Comparison of ENCODE assay signal across 1 cellular context in the genomic region with DNA sequence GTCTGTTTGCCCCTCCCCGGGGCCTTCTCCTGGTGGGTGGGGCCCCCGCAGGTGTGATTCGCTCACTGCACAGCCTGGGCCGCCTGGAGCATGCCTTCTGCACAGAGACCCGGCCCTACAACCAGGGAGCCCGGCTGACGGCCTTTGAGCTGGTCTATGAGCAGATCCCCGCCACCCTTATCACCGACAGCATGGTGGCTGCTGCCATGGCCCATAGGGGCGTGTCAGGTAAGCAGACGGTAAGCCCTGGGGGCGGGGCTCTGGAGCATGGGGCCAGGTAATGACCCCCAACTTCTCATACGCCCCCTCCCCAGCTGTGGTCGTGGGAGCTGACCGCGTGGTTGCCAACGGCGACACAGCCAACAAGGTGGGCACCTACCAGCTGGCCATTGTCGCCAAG.
TF ChIP-seq lines count a peak whose summit lies in the region.

No MANE protein-coding gene starts in this region.

TF ChIP-seq in H1, 55 proteins besides CTCF, POLR2A, EP300 and RAD21:
- TF ChIP-seq, protein P1, sequence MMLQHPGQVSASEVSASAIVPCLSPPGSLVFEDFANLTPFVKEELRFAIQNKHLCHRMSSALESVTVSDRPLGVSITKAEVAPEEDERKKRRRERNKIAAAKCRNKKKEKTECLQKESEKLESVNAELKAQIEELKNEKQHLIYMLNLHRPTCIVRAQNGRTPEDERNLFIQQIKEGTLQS (IDR thresholded peaks at IDR 0.05; ENCODE audit: insufficient read depth, low read depth, low read length), result no peak
- TF ChIP-seq CBX8 (IDR thresholded peaks at IDR 0.05; ENCODE audit: borderline replicate concordance, low read depth, low read length) (no peak), CHD2 (IDR thresholded peaks at IDR 0.05; ENCODE audit: low read length) (no peak), RFX5 (IDR thresholded peaks at IDR 0.05; ENCODE audit: borderline replicate concordance, low read depth, low read length) (no peak), CBX5 (IDR thresholded peaks at IDR 0.05; ENCODE audit: low read depth, low read length) (no peak), KDM4A (IDR thresholded peaks at IDR 0.05; ENCODE audit: low read depth, low read length, severe bottlenecking) (no peak), RBBP5 (IDR thresholded peaks at IDR 0.05; ENCODE audit: borderline replicate concordance, low read depth, low read length) (no peak), POLR2AphosphoS5 (IDR thresholded peaks at IDR 0.05; ENCODE audit: low read depth, low read length) (no peak), BACH1 (IDR thresholded peaks at IDR 0.05; ENCODE audit: low read length) (no peak), NANOG (IDR thresholded peaks at IDR 0.05; ENCODE audit: insufficient read depth, low read depth, low read length, poor library complexity, severe bottlenecking) (no peak), CREB1 (IDR thresholded peaks at IDR 0.05) (no peak), MAFK (IDR thresholded peaks at IDR 0.05; ENCODE audit: low read depth, low read length) (no peak), NRF1 (IDR thresholded peaks at IDR 0.05; ENCODE audit: low read depth, low read length) (no peak), SIN3A (conservative IDR thresholded peaks at IDR 0.05 in 1 of 2, IDR thresholded peaks at IDR 0.05 in 1 of 2; ENCODE audit: low read depth in 1 of 2, low read length in 2 of 2) (no peak)
- TF ChIP-seq, protein P2, sequence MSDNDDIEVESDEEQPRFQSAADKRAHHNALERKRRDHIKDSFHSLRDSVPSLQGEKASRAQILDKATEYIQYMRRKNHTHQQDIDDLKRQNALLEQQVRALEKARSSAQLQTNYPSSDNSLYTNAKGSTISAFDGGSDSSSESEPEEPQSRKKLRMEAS (IDR thresholded peaks at IDR 0.05), result no peak
- TF ChIP-seq, protein P3, sequence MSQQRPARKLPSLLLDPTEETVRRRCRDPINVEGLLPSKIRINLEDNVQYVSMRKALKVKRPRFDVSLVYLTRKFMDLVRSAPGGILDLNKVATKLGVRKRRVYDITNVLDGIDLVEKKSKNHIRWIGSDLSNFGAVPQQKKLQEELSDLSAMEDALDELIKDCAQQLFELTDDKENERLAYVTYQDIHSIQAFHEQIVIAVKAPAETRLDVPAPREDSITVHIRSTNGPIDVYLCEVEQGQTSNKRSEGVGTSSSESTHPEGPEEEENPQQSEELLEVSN (IDR thresholded peaks at IDR 0.05), result no peak
- TF ChIP-seq, protein P4, sequence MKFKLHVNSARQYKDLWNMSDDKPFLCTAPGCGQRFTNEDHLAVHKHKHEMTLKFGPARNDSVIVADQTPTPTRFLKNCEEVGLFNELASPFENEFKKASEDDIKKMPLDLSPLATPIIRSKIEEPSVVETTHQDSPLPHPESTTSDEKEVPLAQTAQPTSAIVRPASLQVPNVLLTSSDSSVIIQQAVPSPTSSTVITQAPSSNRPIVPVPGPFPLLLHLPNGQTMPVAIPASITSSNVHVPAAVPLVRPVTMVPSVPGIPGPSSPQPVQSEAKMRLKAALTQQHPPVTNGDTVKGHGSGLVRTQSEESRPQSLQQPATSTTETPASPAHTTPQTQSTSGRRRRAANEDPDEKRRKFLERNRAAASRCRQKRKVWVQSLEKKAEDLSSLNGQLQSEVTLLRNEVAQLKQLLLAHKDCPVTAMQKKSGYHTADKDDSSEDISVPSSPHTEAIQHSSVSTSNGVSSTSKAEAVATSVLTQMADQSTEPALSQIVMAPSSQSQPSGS (IDR thresholded peaks at IDR 0.05; ENCODE audit: low read length), result no peak
